8 cellular contexts compared by ENCODE assay signal in genomic region chr22:42780070-42780540, GRCh38. TPM values are rescaled to one million over a fixed set of nuclear protein-coding genes. Genes with fewer than 3 reads are reported as not detected.
A peak's percentile ranks its signal among the peaks of the same experiment; 100 is the strongest.
DNase-seq lines count a peak whose midpoint lies in the region; ATAC-seq and TF ChIP-seq lines count a peak whose summit lies in the region.

No MANE protein-coding gene starts in this region.

- no peaks in the 10 kb centered on the region for H3K36me3 Mint-ChIP-seq in chondrocyte (ENCODE audit: low read depth)

- no peaks in the 10 kb centered on the region for H3K9me3 Mint-ChIP-seq in chondrocyte (ENCODE audit: low read depth)

- no peaks in the 10 kb centered on the region for H3K27me3 Mint-ChIP-seq in chondrocyte (ENCODE audit: low read depth)

- H3K4me3 Mint-ChIP-seq in chondrocyte (ENCODE audit: unreplicated experiment) = no peak overlapping the region

- TF ChIP-seq CTCF in GM12874 (IDR thresholded peaks at IDR 0.05; ENCODE audit: insufficient read depth, low read depth, low read length) = peak; percentile 69
- TF ChIP-seq CTCF in chondrocyte (IDR thresholded peaks at IDR 0.05) = peak; percentile 96

- DNase-seq in AG08396 (ENCODE audit: low spot score) (peak; percentile 77), NCI-H2029 (lab: John Stamatoyannopoulos, UW) (peak; percentile 82), SW480 (ENCODE audit: low spot score) (peak; percentile 90), chondrocyte (ENCODE audit: low spot score) (no peak), kidney tubule cell (ENCODE audit: low spot score) (peak; percentile 89)
- peak; percentile 7 for DNase-seq in stimulated activated CD8-positive, alpha-beta memory T cell treated with anti-CD3 and anti-CD28 coated beads, Interleukin-4, amount 100 ng/mL, for 24 hours (ENCODE audit: low read depth)

- no peak overlapping the region for H3K27ac Mint-ChIP-seq in chondrocyte (ENCODE audit: unreplicated experiment)

- no peak for ATAC-seq in GM21717 (IDR thresholded peaks at IDR 0.05; ENCODE audit: unreplicated experiment)

- H3K4me1 Mint-ChIP-seq in chondrocyte (ENCODE audit: low read depth) = peaks cover 13% of the 10 kb centered on the region

RNA-seq across cellular contexts. Expression of gene A4GALT, which starts 59.4 kb away (rescaled TPM):
- 5.2 to 23.8 TPM (median 22.0 TPM) in 3 replicates for total RNA-seq in chondrocyte
